Comparison of ENCODE assay signal across 14 cellular contexts in genomic region chr5:141529873-141530272, GRCh38. TPM values are rescaled to one million over a fixed set of nuclear protein-coding genes. Genes with fewer than 3 reads are reported as not detected.
DNase-seq lines count a peak whose midpoint lies in the region; ATAC-seq, FAIRE-seq and TF ChIP-seq lines count a peak whose summit lies in the region.
"Had no signal": no experiment of that assay in that cellular context is flagged by ENCODE, and none has a peak within 500 bp of the region (broad histone marks: within the 10 kb centered on the region; RNA-seq: fewer than 3 reads in every experiment).

No MANE protein-coding gene starts in this region.

- H3K4me3 Mint-ChIP-seq in Caco-2 (ENCODE audit: unreplicated experiment) = no peak overlapping the region
- H3K4me3 Mint-ChIP-seq: CD4-positive, alpha-beta T cell had no signal

- intact Hi-C loops in gastrocnemius medialis (cut with DNase I; ENCODE audit: low total_unique reads) (loop anchor here (1.0 kb wide), 1 partner anchor 27 kb away; no protein-coding TSS in a partner anchor), Caco-2 (cut with micrococcal nuclease; ENCODE audit: unreplicated experiment) (no loop called here), spleen (cut with DNase I; ENCODE audit: low total_unique reads) (no loop called here)

- H3K27ac ChIP-seq in gastrocnemius medialis (peak overlapping the region; percentile 79 to 88 (median 86)), spleen (peak overlapping the region in 4 of 8 donors; percentile 0 to 45 (median 36))

- in situ Hi-C loops in gastrocnemius medialis (cut with MboI; ENCODE audit: low sequenced_read_pairs in 4 of 4) = loop anchor here in 1 of 4 donors (5.0 kb wide), 1 partner anchor 53 kb away; the partner anchor contains the start of gene PCDHGC3

- CTCF ChIA-PET in Caco-2 (lab: Charles Lee) = interaction anchor here (0.6 kb wide), 1 partner anchor 132 kb away, joined by 3 read pairs; the partner anchor contains the start of gene PCDHGB5
- CTCF ChIA-PET in HEK293T (lab: Yijun Ruan, JAX) = no interaction called here

- H3K36me3 Mint-ChIP-seq in Caco-2 (ENCODE audit: insufficient read depth, unreplicated experiment) = peaks cover 12% of the 10 kb centered on the region

- no TSS peak for BruUV-seq in Caco-2 (replicated peaks; lab: Mats Ljungman, UMichigan)

- POLR2A ChIA-PET in Caco-2 (lab: Charles Lee) (no interaction called here), HEK293T (lab: Yijun Ruan, JAX) (no interaction called here)

- H3K27me3 Mint-ChIP-seq in Caco-2 (ENCODE audit: insufficient read depth, unreplicated experiment) = no peaks in the 10 kb centered on the region
- H3K27me3 Mint-ChIP-seq: CD4-positive, alpha-beta T cell had no signal

- H3K4me1 Mint-ChIP-seq in Caco-2 (ENCODE audit: low read depth, unreplicated experiment) = peaks cover 20% of the 10 kb centered on the region

- H3K27me3 ChIP-seq in gastrocnemius medialis (no peaks in the 10 kb centered on the region), Caco-2 (replicated peaks; ENCODE audit: control insufficient read depth, insufficient read depth, low read length) (no peaks in the 10 kb centered on the region), spleen (replicated peaks in 1 of 7) (no peaks in the 10 kb centered on the region)

- FAIRE-seq in GM18507 (lab: Jason Lieb, UNC) = peak; percentile 49

- H3K36me3 ChIP-seq in gastrocnemius medialis (peaks cover 0 to 66% of the 10 kb centered on the region in 2 donors), Caco-2 (ENCODE audit: control insufficient read depth, insufficient read depth, low read length) (peaks cover 2% of the 10 kb centered on the region), spleen (peaks cover 0 to 100% (median 63%) of the 10 kb centered on the region in 6 donors)

- no peak for TF ChIP-seq POLR2A in gastrocnemius medialis (IDR thresholded peaks at IDR 0.05)
- TF ChIP-seq POLR2A in spleen (IDR thresholded peaks at IDR 0.05) = no peak

- H3K9me3 ChIP-seq in gastrocnemius medialis (no peaks in the 10 kb centered on the region), Caco-2 (no peaks in the 10 kb centered on the region), spleen (no peaks in the 10 kb centered on the region)
- H3K9me3 ChIP-seq: HAP-1 had no signal

- no peaks in the 10 kb centered on the region for H3K9me3 Mint-ChIP-seq in Caco-2 (ENCODE audit: unreplicated experiment)
- H3K9me3 Mint-ChIP-seq: CD4-positive, alpha-beta T cell had no signal

- ATAC-seq in GM21576 (IDR thresholded peaks at IDR 0.05; ENCODE audit: unreplicated experiment) (peak; percentile 57), gastrocnemius medialis (no peak)

- peaks cover 30 to 32% of the 10 kb centered on the region in 2 donors for H3K4me1 ChIP-seq in gastrocnemius medialis
- H3K4me1 ChIP-seq in Caco-2 = peaks cover 24% of the 10 kb centered on the region
- peaks cover under 1 to 39% (median 19%) of the 10 kb centered on the region in 6 donors for H3K4me1 ChIP-seq in spleen
- H3K4me1 ChIP-seq: HAP-1 had no signal

- WGBS in spleen, 5 donors = 62 to 78% (median 70%) methylated on average over 7 of the region's 7 CpGs

- no peak overlapping the region for H3K27ac Mint-ChIP-seq in Caco-2 (ENCODE audit: unreplicated experiment)
- H3K27ac Mint-ChIP-seq: CD4-positive, alpha-beta T cell had no signal

- no peak for DNase-seq in GM18507 (ENCODE audit: extremely low spot score, insufficient read length, low read depth)
- DNase-seq in NAMALWA (ENCODE audit: low spot score) = peak; percentile 35
- DNase-seq in gastrocnemius medialis = no peak
- DNase-seq in Caco-2 = no peak
- DNase-seq in HEK293T (ENCODE audit: extremely low spot score) = no peak
- no peak for DNase-seq in spleen
- DNase-seq in NCI-H1092 (lab: John Stamatoyannopoulos, UW) = no peak
- DNase-seq: activated CD4-positive, CD25-positive, alpha-beta regulatory T cell; activated effector memory CD4-positive, alpha-beta T cell treated with anti-CD3 and anti-CD28 coated beads, Interleukin-2, amount 50 U/mL, for 16 hours; CD4-positive, alpha-beta T cell; NCI-H2029 treated with DMSO at 0.1 percent for 48 hours had no signal

- TF ChIP-seq CTCF in gastrocnemius medialis (IDR thresholded peaks at IDR 0.05 in 4 of 5, conservative IDR thresholded peaks at IDR 0.05 in 1 of 5) = no peak
- no peak for TF ChIP-seq CTCF in Caco-2 (IDR thresholded peaks at IDR 0.05; ENCODE audit: insufficient read depth in 1 of 2, low read depth in 1 of 2, low read length in 1 of 2, severe bottlenecking in 1 of 2, unreplicated experiment in 1 of 2)
- TF ChIP-seq CTCF in spleen (IDR thresholded peaks at IDR 0.05 in 8 of 11, conservative IDR thresholded peaks at IDR 0.05 in 3 of 11) = no peak

- no peak overlapping the region for H3K4me3 ChIP-seq in gastrocnemius medialis
- H3K4me3 ChIP-seq in Caco-2 (ENCODE audit: low read depth, low read length) = no peak overlapping the region
- H3K4me3 ChIP-seq in spleen = no peak overlapping the region
- H3K4me3 ChIP-seq: HAP-1 had no signal

TF ChIP-seq in HEK293T, 16 proteins besides CTCF, POLR2A, EP300 and RAD21:
- TF ChIP-seq PKNOX1 (IDR thresholded peaks at IDR 0.05) (no peak), HDGF (IDR thresholded peaks at IDR 0.05; ENCODE audit: borderline replicate concordance) (no peak), BHLHE40 (IDR thresholded peaks at IDR 0.05; ENCODE audit: borderline replicate concordance) (no peak), NFRKB (IDR thresholded peaks at IDR 0.05) (no peak), ARNT (IDR thresholded peaks at IDR 0.05) (no peak), ZNF384 (IDR thresholded peaks at IDR 0.05) (no peak), FOXA1 (IDR thresholded peaks at IDR 0.05) (no peak)
TF ChIP-seq in HEK293T: peak in this region for 0.

RNA-seq across cellular contexts. Expression of gene PCDHGC5, which starts 41.0 kb away (rescaled TPM):
- total RNA-seq in gastrocnemius medialis = 1 to 10 TPM in 1 of 4 donors, under 1 TPM in 2, not detected in 1; 0.16 to 1.5 (median 0.36) TPM
- total RNA-seq in Caco-2 (2022) = 0.21 and 0.25 TPM in 2 replicates
- 1 to 10 TPM in 5 of 7 donors, under 1 TPM in 2; 0.93 to 2.5 (median 1.2) TPM for total RNA-seq in spleen
- polyA plus RNA-seq in spleen = under 1 TPM in 2 of 3 donors, not detected in 1; 0.02 to 0.10 TPM
- total RNA-seq: CD4-positive, alpha-beta T cell had no signal

RNA-seq across cellular contexts. Expression of gene PCDHGC4, which starts 45.0 kb away (rescaled TPM):
- total RNA-seq in gastrocnemius medialis = 10 to 100 TPM in 1 of 4 donors, 1 to 10 TPM in 1, under 1 TPM in 1, not detected in 1; 0.31 to 20.4 (median 1.7) TPM
- 0.28 and 0.39 TPM in 2 replicates for total RNA-seq in Caco-2 (2022)
- total RNA-seq in spleen = 1 to 10 TPM; 1.3 to 3.9 (median 2.6) TPM
- under 1 TPM in 2 of 3 donors, not detected in 1; 0.03 TPM for polyA plus RNA-seq in spleen
- total RNA-seq: CD4-positive, alpha-beta T cell had no signal
- polyA plus RNA-seq: liver had no signal

RNA-seq across cellular contexts. Expression of gene PCDHGC3, which starts 54.1 kb away (rescaled TPM):
- total RNA-seq in gastrocnemius medialis (10 to 100 TPM; 11.8 to 14.5 (median 13.8) TPM), Caco-2 (2022) (1.3 and 2.9 TPM in 2 replicates), spleen (10 to 100 TPM; 10.7 to 26.7 (median 22.5) TPM)
- polyA plus RNA-seq in spleen = 10 to 100 TPM in 2 of 3 donors, 1 to 10 TPM in 1; 7.0 to 12.7 (median 10.3) TPM
- total RNA-seq: CD4-positive, alpha-beta T cell had no signal
